In the genomic region with DNA sequence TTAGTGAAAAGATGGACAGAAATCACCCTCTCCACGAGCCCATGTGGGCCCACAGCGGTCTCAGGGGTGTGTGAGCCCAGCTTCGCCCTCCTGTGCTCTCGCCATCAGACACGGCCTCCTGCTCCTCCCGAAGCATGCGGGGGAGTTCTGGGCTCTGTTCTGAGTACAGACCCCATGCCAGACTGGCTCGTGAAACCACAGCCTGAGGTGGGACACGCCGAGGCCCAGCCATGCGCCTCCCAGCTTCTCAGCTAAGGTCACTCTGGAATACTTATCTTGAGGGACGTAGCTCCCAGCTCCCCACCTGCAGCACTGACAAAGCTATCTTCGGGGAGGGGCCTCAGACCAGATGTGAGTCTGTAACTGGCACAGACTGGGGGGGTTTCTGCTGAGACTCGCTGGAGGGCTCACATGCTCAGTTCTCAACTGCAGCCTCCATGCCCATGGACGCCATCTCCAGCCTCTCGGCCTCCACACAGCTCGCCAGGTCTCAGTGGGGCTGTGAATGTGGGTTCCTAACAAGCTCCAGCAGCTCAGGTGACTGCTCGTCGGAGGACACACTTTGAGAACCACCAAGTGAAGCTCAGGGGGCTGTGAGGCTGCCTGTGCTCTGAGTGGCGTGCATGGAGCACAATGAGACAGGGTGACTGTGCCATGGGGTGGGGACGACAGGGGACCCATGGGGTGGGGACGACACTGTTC, we compare ENCODE assay signal across 1 cellular context.
TF ChIP-seq lines count a peak whose summit lies in the region.

No MANE protein-coding gene starts in this region.

TF ChIP-seq in HepG2, 621 proteins besides CTCF, POLR2A, EP300 and RAD21 (continued from another document):
- no peak for TF ChIP-seq THAP8 (CRISPR knock-in tag; IDR thresholded peaks at IDR 0.05; ENCODE audit: borderline replicate concordance)
- no peak for TF ChIP-seq ZKSCAN8 (CRISPR knock-in tag; IDR thresholded peaks at IDR 0.05; ENCODE audit: borderline replicate concordance)
- no peak for TF ChIP-seq SSRP1 (CRISPR knock-in tag; IDR thresholded peaks at IDR 0.05)
- TF ChIP-seq, protein P1, sequence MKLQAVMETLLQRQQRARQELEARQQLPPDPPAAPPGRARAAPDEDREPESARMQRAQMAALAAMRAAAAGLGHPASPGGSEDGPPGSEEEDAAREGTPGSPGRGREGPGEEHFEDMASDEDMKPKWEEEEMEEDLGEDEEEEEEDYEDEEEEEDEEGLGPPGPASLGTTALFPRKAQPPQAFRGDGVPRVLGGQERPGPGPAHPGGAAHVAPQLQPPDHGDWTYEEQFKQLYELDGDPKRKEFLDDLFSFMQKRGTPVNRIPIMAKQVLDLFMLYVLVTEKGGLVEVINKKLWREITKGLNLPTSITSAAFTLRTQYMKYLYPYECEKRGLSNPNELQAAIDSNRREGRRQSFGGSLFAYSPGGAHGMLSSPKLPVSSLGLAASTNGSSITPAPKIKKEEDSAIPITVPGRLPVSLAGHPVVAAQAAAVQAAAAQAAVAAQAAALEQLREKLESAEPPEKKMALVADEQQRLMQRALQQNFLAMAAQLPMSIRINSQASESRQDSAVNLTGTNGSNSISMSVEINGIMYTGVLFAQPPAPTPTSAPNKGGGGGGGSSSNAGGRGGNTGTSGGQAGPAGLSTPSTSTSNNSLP (IDR thresholded peaks at IDR 0.05; ENCODE audit: low read depth, low read length): no peak
- 0 out of 2 replicates have a peak, but pooled peaks have one; percentile 50 for TF ChIP-seq HES4 (CRISPR knock-in tag; IDR thresholded peaks at IDR 0.05; ENCODE audit: borderline replicate concordance)
